ENCODE assay signal across 23 cellular contexts in genomic region chr19:7778081-7778480, GRCh38. TPM values are rescaled to one million over a fixed set of nuclear protein-coding genes. Genes with fewer than 3 reads are reported as not detected.
DNase-seq lines count a peak whose midpoint lies in the region; ATAC-seq and TF ChIP-seq lines count a peak whose summit lies in the region.
"Had no signal": no experiment of that assay in that cellular context is flagged by ENCODE, and none has a peak within 500 bp of the region (broad histone marks: within the 10 kb centered on the region; RNA-seq: fewer than 3 reads in every experiment).

No MANE protein-coding gene starts in this region.

- peak overlapping the region in 1 of 3 experiments; percentile 8; a peak in 2 of 7 replicates for H3K27ac Mint-ChIP-seq in H9
- 0 out of 2 replicates have a peak overlapping the region, but pooled peaks have one; percentile 23 for H3K27ac Mint-ChIP-seq in WTC11
- H3K27ac Mint-ChIP-seq: activated naive CD4-positive, alpha-beta T cell treated with anti-CD3 and anti-CD28 coated beads, Interleukin-2, amount 50 U/mL, for 24 hours; T-cell had no signal

- no peak overlapping the region for H4K5ac ChIP-seq in H9 (ENCODE audit: insufficient read length, low read depth, low read length)

- H3K23ac ChIP-seq in H9 (ENCODE audit: insufficient read length, low read depth, low read length): no peak overlapping the region

- H3K9me3 Mint-ChIP-seq in H9: no peaks in the 10 kb centered on the region
- H3K9me3 Mint-ChIP-seq in WTC11: peaks cover 9% of the 10 kb centered on the region; the same call in 1 of the 2 replicates
- H3K9me3 Mint-ChIP-seq: activated naive CD4-positive, alpha-beta T cell treated with anti-CD3 and anti-CD28 coated beads, Interleukin-2, amount 50 U/mL, for 24 hours; T-cell had no signal

- H3K27ac ChIP-seq in H9 (ENCODE audit: insufficient read length, low read depth, low read length): no peak overlapping the region
- H3K27ac ChIP-seq in mammary epithelial cell (ENCODE audit: insufficient read depth, low read depth, low read length): no peak overlapping the region
- H3K27ac ChIP-seq: hepatocyte, neutrophil had no signal

- peaks cover 9 to 13% of the 10 kb centered on the region in 2 experiments for H3K4me1 Mint-ChIP-seq in H9
- no peaks in the 10 kb centered on the region for H3K4me1 Mint-ChIP-seq in WTC11

- no peak overlapping the region for H2BK120ac ChIP-seq in H9 (ENCODE audit: low read depth, low read length, poor library complexity, severe bottlenecking)

- H3K4me3 ChIP-seq in mammary epithelial cell (replicated peaks in 1 of 3; ENCODE audit: insufficient read depth in 1 of 3, low read depth in 2 of 3, low read length in 3 of 3): no peak overlapping the region
- H3K4me3 ChIP-seq: hepatocyte, smooth muscle cell had no signal

- intact Hi-C loops in sciatic nerve (cut with DNase I) (no loop called here), mammary epithelial cell (cut with micrococcal nuclease) (no loop called here)

- no peaks in the 10 kb centered on the region for H3K36me3 ChIP-seq in mammary epithelial cell (ENCODE audit: insufficient read depth, low read length)
- H3K36me3 ChIP-seq: neutrophil had no signal

- no peaks in the 10 kb centered on the region for H3K23me2 ChIP-seq in H9 (ENCODE audit: insufficient read length, low read depth, low read length, poor library complexity, severe bottlenecking)

- H3K4me1 ChIP-seq in H9 (ENCODE audit: insufficient read depth, low read length) (no peaks in the 10 kb centered on the region), mammary epithelial cell (ENCODE audit: insufficient read depth, low read length) (no peaks in the 10 kb centered on the region)

- H3K4me2 ChIP-seq in H9 (ENCODE audit: insufficient read depth, insufficient read length, low read length): no peak overlapping the region
- no peak overlapping the region for H3K4me2 ChIP-seq in mammary epithelial cell (ENCODE audit: insufficient read depth, low read depth, low read length)
- H3K4me2 ChIP-seq: hepatocyte, smooth muscle cell had no signal

- H3K79me1 ChIP-seq in H9 (ENCODE audit: insufficient read depth, low read depth, low read length, poor library complexity, severe bottlenecking): no peaks in the 10 kb centered on the region

- POLR2A ChIA-PET in WTC11 (lab: Charles Lee): interaction anchor here (0.7 to 1.0 kb wide), 2 partner anchors 18 to 137 kb away, joined by 3 to 7 read pairs; no protein-coding TSS in a partner anchor

- no peak overlapping the region for H2BK20ac ChIP-seq in H9 (ENCODE audit: low read depth, low read length, poor library complexity, severe bottlenecking)

- H3K4me3 Mint-ChIP-seq in H9 (no peak overlapping the region), WTC11 (no peak overlapping the region)
- H3K4me3 Mint-ChIP-seq: activated naive CD4-positive, alpha-beta T cell treated with anti-CD3 and anti-CD28 coated beads, Interleukin-2, amount 50 U/mL, for 24 hours; T-cell had no signal

- no peak overlapping the region for H2BK15ac ChIP-seq in H9 (ENCODE audit: low read depth, low read length)

- H2BK5ac ChIP-seq in H9 (ENCODE audit: insufficient read length, low read length): no peak overlapping the region

- no peak overlapping the region for H4K91ac ChIP-seq in H9 (ENCODE audit: insufficient read length, low read depth, low read length)

- H3K9ac ChIP-seq in H9 (ENCODE audit: extremely low read depth, insufficient read length, low read length) (no peak overlapping the region), mammary epithelial cell (ENCODE audit: insufficient read depth, low read length) (no peak overlapping the region)

- dilution Hi-C loops in mammary epithelial cell (cut with HindIII; ENCODE audit: low sequenced_read_pairs): no loop called here

- H3K4ac ChIP-seq in H9 (ENCODE audit: low read depth, low read length): no peak overlapping the region

- H3K56ac ChIP-seq in H9 (ENCODE audit: insufficient read length, low read depth, low read length): no peak overlapping the region

- CTCF ChIA-PET in WTC11 (lab: Charles Lee) (interaction anchor here (1.0 to 2.0 kb wide), 2 partner anchors 21 to 210 kb away, joined by 5 read pairs; no protein-coding TSS in a partner anchor), mammary epithelial cell (lab: Charles Lee; ENCODE audit: low non-redundant PET) (no interaction called here)

- no peaks in the 10 kb centered on the region for H3K36me3 Mint-ChIP-seq in H9 (ENCODE audit: insufficient read depth in 1 of 3, low read depth in 3 of 3)
- H3K36me3 Mint-ChIP-seq in WTC11: no peaks in the 10 kb centered on the region
- H3K36me3 Mint-ChIP-seq: activated naive CD4-positive, alpha-beta T cell treated with anti-CD3 and anti-CD28 coated beads, Interleukin-2, amount 50 U/mL, for 24 hours; T-cell had no signal

- H3K9me3 ChIP-seq in H9 (ENCODE audit: control insufficient read depth, low read depth, low read length) (no peaks in the 10 kb centered on the region), mammary epithelial cell (replicated peaks; ENCODE audit: insufficient read depth, low read length) (no peaks in the 10 kb centered on the region)
- H3K9me3 ChIP-seq: neutrophil had no signal

- WGBS in H9 (ENCODE audit: extremely low coverage, insufficient read length, low lambda C conversion rate): no CpG with 5 or more reads among the region's 5 CpGs
- WGBS in mammary epithelial cell (ENCODE audit: low coverage, missing lambda C conversion rate): 74% methylated on average over 5 of the region's 5 CpGs

- H3K79me2 ChIP-seq in H9 (ENCODE audit: insufficient read depth, low read length) (no peaks in the 10 kb centered on the region), mammary epithelial cell (ENCODE audit: insufficient read depth, low read length) (no peaks in the 10 kb centered on the region)
- H3K79me2 ChIP-seq: hepatocyte had no signal

- H3K27me3 ChIP-seq in H9 (ENCODE audit: insufficient read depth, low read length) (no peaks in the 10 kb centered on the region), mammary epithelial cell (ENCODE audit: insufficient read depth, low read length) (peaks cover 3% of the 10 kb centered on the region)
- H3K27me3 ChIP-seq: neutrophil had no signal

- no peak overlapping the region for H4K8ac ChIP-seq in H9 (replicated peaks; ENCODE audit: insufficient read length, low read depth, low read length)

- no peak overlapping the region for H3K18ac ChIP-seq in H9 (ENCODE audit: insufficient read length, low read depth, low read length)

- no peak for ATAC-seq in WTC11
- ATAC-seq in sciatic nerve: peak; percentile 59
- ATAC-seq in HG02798 (IDR thresholded peaks at IDR 0.05; ENCODE audit: poor library complexity, unreplicated experiment): no peak
- ATAC-seq: T-cell had no signal

- H2AFZ ChIP-seq in H9 (ENCODE audit: low read length) (no peak overlapping the region), mammary epithelial cell (ENCODE audit: low read depth, low read length) (no peak overlapping the region)
- H2AFZ ChIP-seq: hepatocyte had no signal

- in situ Hi-C loops in mammary epithelial cell (cut with MboI; ENCODE audit: low sequenced_read_pairs in 2 of 2): no loop called here

- H2BK12ac ChIP-seq in H9 (ENCODE audit: insufficient read length, low read depth, low read length): no peak overlapping the region

- no TSS peak for BruUV-seq in mammary epithelial cell (replicated peaks; lab: Mats Ljungman, UMichigan)

- DNase-seq in H9 (no peak), NOMO-1 treated with DMSO at 0.1 percent for 48 hours (lab: John Stamatoyannopoulos, UW; ENCODE audit: unreplicated experiment) (peak; percentile 60), WTC11 (ENCODE audit: low spot score) (no peak), sciatic nerve (ENCODE audit: low spot score) (no peak), mammary epithelial cell (no peak), COLO668 (lab: John Stamatoyannopoulos, UW; ENCODE audit: unreplicated experiment) (no peak)
- DNase-seq: activated CD4-positive, alpha-beta T cell treated with anti-CD3 and anti-CD28 coated beads for 4 hours; anterior cingulate cortex; caudate nucleus; DMS79 treated with DMSO at 0.1 percent for 48 hours; NCI-H1436 treated with DMSO at 0.1 percent for 48 hours; NCI-H510A treated with DMSO at 0.1 percent for 48 hours; Right ventricle myocardium superior; stimulated activated CD4-positive, alpha-beta T cell treated with anti-CD3 and anti-CD28 coated beads, Interleukin-2, amount 100 ng/mL, for 48 hours; stimulated activated naive CD4-positive, alpha-beta T cell treated with Interleukin-2 at 50 U/mL for 16 hours; T-cell had no signal

- H2AK5ac ChIP-seq in H9 (ENCODE audit: insufficient read length, low read length): no peak overlapping the region

- TF ChIP-seq CTCF in H9 (conservative IDR thresholded peaks at IDR 0.05) (no peak), WTC11 (IDR thresholded peaks at IDR 0.05) (no peak), mammary epithelial cell (conservative IDR thresholded peaks at IDR 0.05 in 1 of 2, IDR thresholded peaks at IDR 0.05 in 1 of 2; ENCODE audit: extremely low read depth in 1 of 2, insufficient read depth in 1 of 2, low read depth in 1 of 2, low read length in 2 of 2) (no peak)

- H3T11ph ChIP-seq in H9 (ENCODE audit: low read length): no peak overlapping the region

- peak overlapping the region; percentile 47; the same call in 1 of the 2 replicates for H3K14ac ChIP-seq in H9 (ENCODE audit: insufficient read depth, low read length)

- H4K20me1 ChIP-seq in H9 (ENCODE audit: control insufficient read depth, insufficient read depth, insufficient read length) (no peaks in the 10 kb centered on the region), mammary epithelial cell (ENCODE audit: insufficient read depth, low read length) (no peaks in the 10 kb centered on the region)

- H3K27me3 Mint-ChIP-seq in H9 (ENCODE audit: low read depth) (peaks cover 64% of the 10 kb centered on the region), WTC11 (ENCODE audit: low read depth) (peaks cover 11% of the 10 kb centered on the region; the same call in 1 of the 2 replicates)
- H3K27me3 Mint-ChIP-seq: activated naive CD4-positive, alpha-beta T cell treated with anti-CD3 and anti-CD28 coated beads, Interleukin-2, amount 50 U/mL, for 24 hours had no signal

TF ChIP-seq in WTC11, 78 proteins besides CTCF, POLR2A, EP300 and RAD21 (continues in another document):
- no peak for TF ChIP-seq TP53 (CRISPR knock-in tag; IDR thresholded peaks at IDR 0.05)

RNA-seq across cellular contexts. Expression of gene CLEC4M, which starts 15.0 kb away (rescaled TPM):
- total RNA-seq in H9 (2021): not detected in 2 replicates
- total RNA-seq in WTC11 (2021): not detected in 3 replicates
- total RNA-seq in sciatic nerve: not detected
- not detected for total RNA-seq in mammary epithelial cell
- polyA plus RNA-seq in mammary epithelial cell: not detected
- polyA minus RNA-seq in mammary epithelial cell: not detected
- total RNA-seq: H4, Right ventricle myocardium superior, smooth muscle cell had no signal
- polyA plus RNA-seq: hepatocyte, smooth muscle cell had no signal

RNA-seq across cellular contexts. Expression of gene CD209, which starts 30.7 kb away (rescaled TPM):
- total RNA-seq in H9 (2021) (not detected in 2 replicates), WTC11 (2021) (0.09 to 0.44 TPM in 2 of 3 replicates, not detected in the other), sciatic nerve (20.1 TPM), mammary epithelial cell (not detected)
- polyA plus RNA-seq in mammary epithelial cell: not detected
- polyA minus RNA-seq in mammary epithelial cell: not detected
- total RNA-seq: hepatocyte, smooth muscle cell had no signal
- polyA plus RNA-seq: hepatocyte, smooth muscle cell had no signal

RNA-seq across cellular contexts. Expression of gene CLEC4G, which starts 46.2 kb away (rescaled TPM):
- 0.26 TPM in 1 of 2 replicates, not detected in the other for total RNA-seq in H9 (2021)
- total RNA-seq in WTC11 (2021): 0.55 to 0.66 TPM (median 0.62 TPM) in 3 replicates
- total RNA-seq in sciatic nerve: 2.8 TPM
- total RNA-seq in mammary epithelial cell: not detected
- polyA plus RNA-seq in mammary epithelial cell: not detected
- polyA minus RNA-seq in mammary epithelial cell: not detected
- total RNA-seq: dermis microvascular lymphatic vessel endothelial cell, H4, hepatocyte, smooth muscle cell, T-cell had no signal
- polyA plus RNA-seq: hepatocyte, smooth muscle cell had no signal

RNA-seq across cellular contexts. Expression of gene EVI5L, which starts 51.9 kb away (rescaled TPM):
- total RNA-seq in H9 (2021): 7.1 and 7.8 TPM in 2 replicates
- total RNA-seq in WTC11 (2021): 10.5 to 13.7 TPM (median 13.6 TPM) in 3 replicates
- total RNA-seq in sciatic nerve: 14.2 TPM
- 10 to 100 TPM; 15.2 to 17.5 TPM for total RNA-seq in mammary epithelial cell
- polyA plus RNA-seq in mammary epithelial cell: 6.8 TPM
- polyA minus RNA-seq in mammary epithelial cell: 26.1 TPM

Comparison
In these comparisons a context has a peak if more than half of its experiments do, and no peak if none do; other contexts are left out.
1. RNA of gene CD209, which starts 30.7 kb away (total RNA-seq): 20.1 TPM in sciatic nerve (single experiment); 0.09 to 0.44 TPM in WTC11, not detected in H9 and not detected in mammary epithelial cell; every median in the first group is over 10 times any median in the second.